Comparison of ENCODE assay signal across 8 cellular contexts in genomic region chr1:153790996-153791855, GRCh38. TPM values are rescaled to one million over a fixed set of nuclear protein-coding genes. Genes with fewer than 3 reads are reported as not detected.
DNase-seq lines count a peak whose midpoint lies in the region; ATAC-seq and TF ChIP-seq lines count a peak whose summit lies in the region.

No MANE protein-coding gene starts in this region.

- peak overlapping the region; percentile 80 for H3K27ac Mint-ChIP-seq in activated CD8-positive, alpha-beta T cell treated with anti-CD3 and anti-CD28 coated beads, Interleukin-2, amount 10 ng/mL, durations not matched to agents 7 days and 5 days

- H3K27me3 Mint-ChIP-seq in activated CD8-positive, alpha-beta T cell treated with anti-CD3 and anti-CD28 coated beads, Interleukin-2, amount 10 ng/mL, durations not matched to agents 7 days and 5 days (ENCODE audit: low read depth), result peaks cover 6% of the 10 kb centered on the region

- H3K4me1 ChIP-seq in right cardiac atrium (ENCODE audit: control insufficient read depth, insufficient read depth, low read length) (peaks cover 4% of the 10 kb centered on the region), stomach (peaks cover 6 to 36% (median 17%) of the 10 kb centered on the region in 4 donors)

- no peak for TF ChIP-seq EP300 in stomach (IDR thresholded peaks at IDR 0.05)

- peak overlapping the region; percentile 99 for H3K27ac ChIP-seq in right cardiac atrium (ENCODE audit: low read length)
- peak overlapping the region in 4 of 5 donors; percentile 80 to 93 (median 87) for H3K27ac ChIP-seq in stomach

- H3K9me3 ChIP-seq in right cardiac atrium (ENCODE audit: control insufficient read depth, low read length) (no peaks in the 10 kb centered on the region), stomach (no peaks in the 10 kb centered on the region)

- H3K36me3 ChIP-seq in stomach, result no peaks in the 10 kb centered on the region

- TF ChIP-seq CTCF in stomach (IDR thresholded peaks at IDR 0.05), result no peak

- no peaks in the 10 kb centered on the region for H3K27me3 ChIP-seq in right cardiac atrium (ENCODE audit: control insufficient read depth, insufficient read depth)
- peaks cover 0 to 14% (median 0%) of the 10 kb centered on the region in 3 donors for H3K27me3 ChIP-seq in stomach

- CTCF ChIA-PET in activated CD8-positive, alpha-beta T cell treated with anti-CD3 and anti-CD28 coated beads, Interleukin-2, amount 10 ng/mL, durations not matched to agents 7 days and 5 days (lab: Charles Lee), result interaction anchor here (1.0 to 4.8 kb wide), 6 partner anchors 13 to 280 kb away, joined by 3 to 28 read pairs (median 5); partner anchors contain the start of genes DENND4B and RAB13

- intact Hi-C loops in right cardiac atrium (cut with DNase I), result loop anchor here in 2 of 4 donors (10.0 kb wide), 2 partner anchors 134 to 194 kb away; partner anchors contain the start of genes GATAD2B (in 1 of the 2) and RAB13 (in 1 of the 2)
- intact Hi-C loops in stomach (cut with DNase I; ENCODE audit: low total_unique reads), result loop anchor here (10.0 kb wide), 1 partner anchor 154 kb away; the partner anchor contains the start of gene DENND4B

- ATAC-seq in GM19463 (IDR thresholded peaks at IDR 0.05; ENCODE audit: unreplicated experiment) (peak; percentile 92), HG03520 (IDR thresholded peaks at IDR 0.05; ENCODE audit: unreplicated experiment) (peak; percentile 82), right cardiac atrium (peak in 1 of 2 donors; percentile 26)
- ATAC-seq in activated CD8-positive, alpha-beta T cell treated with anti-CD3 and anti-CD28 coated beads, Interleukin-2, amount 10 ng/mL, durations not matched to agents 7 days and 5 days, result peak; percentile 88

- DNase-seq in EH (ENCODE audit: low read depth), result peak; percentile 96
- DNase-seq in activated CD8-positive, alpha-beta T cell treated with anti-CD3 and anti-CD28 coated beads, Interleukin-2, amount 10 ng/mL, durations not matched to agents 7 days and 5 days, result peak; percentile 69
- peak in 2 of 3 donors; percentile 65 to 77 for DNase-seq in right cardiac atrium
- no peak for DNase-seq in stomach
- no peak for DNase-seq in SW480 (ENCODE audit: low spot score)
- no peak for DNase-seq in NCI-H2029 treated with DMSO at 0.1 percent for 48 hours (lab: John Stamatoyannopoulos, UW)

- 64% methylated on average over 11 of the region's 11 CpGs for WGBS in right cardiac atrium
- 58 to 73% (median 67%) methylated on average over 11 of the region's 11 CpGs for WGBS in stomach, 5 donors

- peak overlapping the region; percentile 29 for H3K4me3 Mint-ChIP-seq in activated CD8-positive, alpha-beta T cell treated with anti-CD3 and anti-CD28 coated beads, Interleukin-2, amount 10 ng/mL, durations not matched to agents 7 days and 5 days

- POLR2A ChIA-PET in activated CD8-positive, alpha-beta T cell treated with anti-CD3 and anti-CD28 coated beads, Interleukin-2, amount 10 ng/mL, durations not matched to agents 7 days and 5 days (lab: Charles Lee), result interaction anchor here (0.6 to 1.2 kb wide), 5 partner anchors 10 to 195 kb away, joined by 3 to 4 read pairs (median 3); partner anchors contain the start of gene RAB13

- no peaks in the 10 kb centered on the region for H3K36me3 Mint-ChIP-seq in activated CD8-positive, alpha-beta T cell treated with anti-CD3 and anti-CD28 coated beads, Interleukin-2, amount 10 ng/mL, durations not matched to agents 7 days and 5 days (ENCODE audit: low read depth)

- H3K4me3 ChIP-seq in right cardiac atrium (ENCODE audit: low read length) (no peak overlapping the region), stomach (peak overlapping the region in 3 of 4 donors; percentile 22 to 36 (median 32))

- peaks cover 2% of the 10 kb centered on the region for H3K9me3 Mint-ChIP-seq in activated CD8-positive, alpha-beta T cell treated with anti-CD3 and anti-CD28 coated beads, Interleukin-2, amount 10 ng/mL, durations not matched to agents 7 days and 5 days (ENCODE audit: insufficient read depth)

- no peak for TF ChIP-seq POLR2A in stomach (IDR thresholded peaks at IDR 0.05)

- peaks cover 71% of the 10 kb centered on the region for H3K4me1 Mint-ChIP-seq in activated CD8-positive, alpha-beta T cell treated with anti-CD3 and anti-CD28 coated beads, Interleukin-2, amount 10 ng/mL, durations not matched to agents 7 days and 5 days (ENCODE audit: low read depth)

RNA-seq across cellular contexts. Expression of gene SLC27A3, which starts 16.0 kb away (rescaled TPM):
- 10 to 100 TPM; 41.1 to 50.1 TPM for total RNA-seq in activated CD8-positive, alpha-beta T cell treated with anti-CD3 and anti-CD28 coated beads, Interleukin-2, amount 10 ng/mL, durations not matched to agents 7 days and 5 days
- 10 to 100 TPM; 16.9 to 22.0 (median 20.1) TPM for total RNA-seq in right cardiac atrium
- 26.5 TPM for polyA plus RNA-seq in right cardiac atrium
- total RNA-seq in stomach, result 10 to 100 TPM; 14.9 to 89.9 (median 62.2) TPM
- polyA plus RNA-seq in stomach, result 10 to 100 TPM; 17.4 to 86.8 (median 44.1) TPM

Comparison
In these comparisons a context has a peak if more than half of its experiments do, and no peak if none do; other contexts are left out.
1. DNase-seq: peak in EH (single experiment), activated CD8-positive, alpha-beta T cell treated with anti-CD3 and anti-CD28 coated beads, Interleukin-2, amount 10 ng/mL, durations not matched to agents 7 days and 5 days (single experiment) and right cardiac atrium (2 of 3); none in stomach (single experiment), SW480 (single experiment) and NCI-H2029 treated with DMSO at 0.1 percent for 48 hours (single experiment).